In the genomic region with DNA sequence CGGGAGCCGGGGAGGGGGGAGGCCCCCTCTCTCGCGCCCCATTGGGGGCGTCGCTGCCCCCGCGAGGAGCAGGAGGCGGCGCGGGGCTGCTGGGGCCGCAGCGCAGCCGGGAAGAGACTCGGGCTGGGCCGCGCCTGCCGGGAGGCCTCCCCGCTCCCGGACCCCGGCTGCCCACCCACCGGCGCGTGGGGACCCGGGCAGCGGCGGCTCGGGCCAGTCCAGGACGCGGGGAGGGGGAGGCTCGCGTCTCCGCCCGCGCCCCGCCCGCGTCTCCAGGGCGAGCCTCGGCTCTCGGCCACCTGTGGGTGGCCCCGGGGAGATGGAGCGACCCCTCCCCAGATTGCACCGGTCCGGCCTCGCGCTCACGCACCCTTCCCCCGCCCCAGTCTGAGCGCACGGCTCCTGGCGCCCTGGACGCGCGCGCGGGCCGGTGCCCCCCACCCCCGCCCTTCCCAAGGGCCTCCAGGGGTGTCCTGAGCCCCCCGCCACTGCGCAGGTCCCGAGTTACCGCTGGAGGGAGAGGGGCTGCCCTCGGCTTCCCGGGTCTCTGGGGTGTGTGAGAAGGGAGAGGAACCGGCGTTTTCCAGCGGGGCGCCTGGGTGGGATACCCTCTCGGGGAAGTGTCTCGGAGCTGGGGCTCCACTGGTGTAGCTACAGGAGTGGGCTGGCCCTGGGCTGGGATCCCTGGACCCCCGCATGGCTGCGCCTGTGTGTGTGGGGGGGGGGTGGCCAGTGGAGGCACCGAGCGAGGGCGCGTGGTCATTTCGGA, we compare ENCODE assay signal across 12 cellular contexts. TPM values are rescaled to one million over a fixed set of nuclear protein-coding genes. Genes with fewer than 3 reads are reported as not detected.
A peak's percentile ranks its signal among the peaks of the same experiment; 100 is the strongest.
DNase-seq lines count a peak whose midpoint lies in the region; FAIRE-seq and TF ChIP-seq lines count a peak whose summit lies in the region.
"Had no signal": no experiment of that assay in that cellular context is flagged by ENCODE, and none has a peak within 500 bp of the region (broad histone marks: within the 10 kb centered on the region; RNA-seq: fewer than 3 reads in every experiment).

No MANE protein-coding gene starts in this region.

- H3K79me2 ChIP-seq in astrocyte (ENCODE audit: insufficient read depth, low read length), result peaks cover 8% of the 10 kb centered on the region
- H3K79me2 ChIP-seq in hepatocyte, result peaks cover 45% of the 10 kb centered on the region

- H3K9me3 ChIP-seq in astrocyte (ENCODE audit: insufficient read depth, low read depth, low read length) (no peaks in the 10 kb centered on the region), hepatocyte (ENCODE audit: low read depth) (no peaks in the 10 kb centered on the region)

- H3K27me3 ChIP-seq in astrocyte (ENCODE audit: insufficient read depth, low read length) (peaks cover 1% of the 10 kb centered on the region), hepatocyte (no peaks in the 10 kb centered on the region)

- H3K27ac ChIP-seq in astrocyte (ENCODE audit: low read depth, low read length) (no peak overlapping the region), hepatocyte (peak overlapping the region; percentile 71)

- peaks cover 9% of the 10 kb centered on the region for H3K4me1 ChIP-seq in astrocyte (ENCODE audit: insufficient read depth, low read length)
- peaks cover 19% of the 10 kb centered on the region for H3K4me1 ChIP-seq in hepatocyte (ENCODE audit: insufficient read depth)

- H3K4me1 Mint-ChIP-seq in astrocyte (ENCODE audit: low read depth, unreplicated experiment), result peaks cover 2% of the 10 kb centered on the region
- H3K4me1 Mint-ChIP-seq: memory B cell had no signal

- no peak for TF ChIP-seq CTCF in astrocyte (IDR thresholded peaks at IDR 0.05; ENCODE audit: insufficient read depth, low read depth, low read length)
- TF ChIP-seq CTCF in hepatocyte (IDR thresholded peaks at IDR 0.05; ENCODE audit: poor library complexity), result no peak

- no peaks in the 10 kb centered on the region for H3K9me3 Mint-ChIP-seq in astrocyte (ENCODE audit: unreplicated experiment)
- H3K9me3 Mint-ChIP-seq: memory B cell; T-helper 1 cell treated with Interleukin-12 subunit alpha and Interleukin-12 subunit beta and Interleukin-4 antibody, amounts not matched to agents 30 μg/mL and 1 μg/mL, for 36 hours had no signal

- peaks cover 2% of the 10 kb centered on the region for H3K36me3 Mint-ChIP-seq in astrocyte (ENCODE audit: low read depth, unreplicated experiment)
- H3K36me3 Mint-ChIP-seq: activated naive CD8-positive, alpha-beta T cell had no signal

- peak overlapping the region; percentile 77 for H3K4me3 Mint-ChIP-seq in astrocyte (ENCODE audit: unreplicated experiment)
- H3K4me3 Mint-ChIP-seq: activated naive CD8-positive, alpha-beta T cell; memory B cell; T-helper 1 cell treated with Interleukin-12 subunit alpha and Interleukin-12 subunit beta and Interleukin-4 antibody, amounts not matched to agents 30 μg/mL and 1 μg/mL, for 36 hours had no signal

- DNase-seq in D341Med (ENCODE audit: low spot score), result peak; percentile 72
- DNase-seq in astrocyte (ENCODE audit: low read depth), result no peak
- peak; percentile 42 for DNase-seq in hepatocyte (ENCODE audit: low spot score)
- peak; percentile 59 for DNase-seq in retina
- DNase-seq in HuH-7 (ENCODE audit: low spot score), result no peak
- no peak for DNase-seq in ureter (ENCODE audit: low spot score)
- no peak for DNase-seq in medulla oblongata (ENCODE audit: extremely low spot score)
- no peak for DNase-seq in GM19240 (ENCODE audit: insufficient read length, low spot score)
- DNase-seq: NCI-H1694 had no signal

- H3K4me2 ChIP-seq in astrocyte (ENCODE audit: low read length), result peak overlapping the region; percentile 81
- peak overlapping the region; percentile 98 for H3K4me2 ChIP-seq in hepatocyte

- H2AFZ ChIP-seq in astrocyte (ENCODE audit: low read depth, low read length) (peak overlapping the region; percentile 47), hepatocyte (no peak overlapping the region)

- no peaks in the 10 kb centered on the region for H3K9me2 ChIP-seq in hepatocyte (replicated peaks; ENCODE audit: insufficient read depth)

- peak overlapping the region; percentile 51 for H3K4me3 ChIP-seq in astrocyte (ENCODE audit: insufficient read depth, low read depth, low read length)
- H3K4me3 ChIP-seq in hepatocyte, result peak overlapping the region; percentile 85

- WGBS in hepatocyte (ENCODE audit: low lambda C conversion rate, missing lambda C conversion rate), result 21% methylated on average over 20 of the region's 78 CpGs

- H3K27me3 Mint-ChIP-seq in astrocyte (ENCODE audit: low read depth, unreplicated experiment), result peaks cover 2% of the 10 kb centered on the region

- H4K20me1 ChIP-seq in astrocyte (ENCODE audit: insufficient read depth, low read length) (peaks cover 7% of the 10 kb centered on the region), hepatocyte (ENCODE audit: insufficient read depth, poor library complexity, severe bottlenecking) (no peaks in the 10 kb centered on the region)

- no peak overlapping the region for H3K27ac Mint-ChIP-seq in astrocyte (ENCODE audit: unreplicated experiment)
- H3K27ac Mint-ChIP-seq: activated naive CD8-positive, alpha-beta T cell; memory B cell; T-helper 1 cell treated with Interleukin-12 subunit alpha and Interleukin-12 subunit beta and Interleukin-4 antibody, amounts not matched to agents 30 μg/mL and 1 μg/mL, for 36 hours had no signal

- H3K9ac ChIP-seq in astrocyte (ENCODE audit: low read length), result peak overlapping the region; percentile 50

- H3K36me3 ChIP-seq in astrocyte (ENCODE audit: insufficient read depth, low read length) (no peaks in the 10 kb centered on the region), hepatocyte (replicated peaks; ENCODE audit: insufficient read depth, low read depth) (no peaks in the 10 kb centered on the region)

- no peak for FAIRE-seq in astrocyte (lab: Jason Lieb, UNC)

RNA-seq across cellular contexts. Expression of a gene that starts 0.6 kb away (rescaled TPM):
- total RNA-seq in astrocyte (60.0 and 67.3 TPM in 2 replicates), hepatocyte (27.2 and 34.9 TPM in 2 replicates), ureter (26.0 TPM)
- 22.1 and 23.0 TPM in 2 replicates for polyA plus RNA-seq in hepatocyte

RNA-seq across cellular contexts. Expression of a gene that starts 14.1 kb away (rescaled TPM):
- not detected in 2 replicates for total RNA-seq in astrocyte
- total RNA-seq in hepatocyte, result 0.16 and 2.4 TPM in 2 replicates
- polyA plus RNA-seq in hepatocyte, result 1.2 TPM in 1 of 2 replicates, not detected in the other
- not detected for total RNA-seq in ureter

RNA-seq across cellular contexts. Expression of a gene that starts 33.2 kb away (rescaled TPM):
- total RNA-seq in astrocyte, result 72.0 and 78.8 TPM in 2 replicates
- total RNA-seq in hepatocyte, result 106 and 131 TPM in 2 replicates
- polyA plus RNA-seq in hepatocyte, result 171 and 209 TPM in 2 replicates
- total RNA-seq in ureter, result 29.8 TPM

RNA-seq across cellular contexts. Expression of a gene that starts 41.5 kb away (rescaled TPM):
- total RNA-seq in astrocyte, result 0.36 and 0.43 TPM in 2 replicates
- 35.7 and 43.7 TPM in 2 replicates for total RNA-seq in hepatocyte
- 38.4 and 50.9 TPM in 2 replicates for polyA plus RNA-seq in hepatocyte
- total RNA-seq in ureter, result 2.4 TPM

RNA-seq across cellular contexts. Expression of a gene that starts 46.4 kb away (rescaled TPM):
- total RNA-seq in astrocyte (58.3 and 58.5 TPM in 2 replicates), hepatocyte (42.7 and 43.9 TPM in 2 replicates), ureter (54.5 TPM)
- 84.7 and 89.6 TPM in 2 replicates for polyA plus RNA-seq in hepatocyte

Comparison
In these comparisons a context has a peak if more than half of its experiments do, and no peak if none do; other contexts are left out.
1. DNase-seq: peak in D341Med (single experiment), hepatocyte (single experiment) and retina (single experiment); none in astrocyte (single experiment), HuH-7 (single experiment), ureter (single experiment), medulla oblongata (single experiment) and GM19240 (single experiment).